1 cellular context compared by ENCODE assay signal in genomic region chr17:42518046-42518754, GRCh38.
TF ChIP-seq lines count a peak whose summit lies in the region.

No MANE protein-coding gene starts in this region.

TF ChIP-seq in GM23338, 12 proteins besides CTCF, POLR2A, EP300 and RAD21 (continued from another document):
- TF ChIP-seq, protein P1, sequence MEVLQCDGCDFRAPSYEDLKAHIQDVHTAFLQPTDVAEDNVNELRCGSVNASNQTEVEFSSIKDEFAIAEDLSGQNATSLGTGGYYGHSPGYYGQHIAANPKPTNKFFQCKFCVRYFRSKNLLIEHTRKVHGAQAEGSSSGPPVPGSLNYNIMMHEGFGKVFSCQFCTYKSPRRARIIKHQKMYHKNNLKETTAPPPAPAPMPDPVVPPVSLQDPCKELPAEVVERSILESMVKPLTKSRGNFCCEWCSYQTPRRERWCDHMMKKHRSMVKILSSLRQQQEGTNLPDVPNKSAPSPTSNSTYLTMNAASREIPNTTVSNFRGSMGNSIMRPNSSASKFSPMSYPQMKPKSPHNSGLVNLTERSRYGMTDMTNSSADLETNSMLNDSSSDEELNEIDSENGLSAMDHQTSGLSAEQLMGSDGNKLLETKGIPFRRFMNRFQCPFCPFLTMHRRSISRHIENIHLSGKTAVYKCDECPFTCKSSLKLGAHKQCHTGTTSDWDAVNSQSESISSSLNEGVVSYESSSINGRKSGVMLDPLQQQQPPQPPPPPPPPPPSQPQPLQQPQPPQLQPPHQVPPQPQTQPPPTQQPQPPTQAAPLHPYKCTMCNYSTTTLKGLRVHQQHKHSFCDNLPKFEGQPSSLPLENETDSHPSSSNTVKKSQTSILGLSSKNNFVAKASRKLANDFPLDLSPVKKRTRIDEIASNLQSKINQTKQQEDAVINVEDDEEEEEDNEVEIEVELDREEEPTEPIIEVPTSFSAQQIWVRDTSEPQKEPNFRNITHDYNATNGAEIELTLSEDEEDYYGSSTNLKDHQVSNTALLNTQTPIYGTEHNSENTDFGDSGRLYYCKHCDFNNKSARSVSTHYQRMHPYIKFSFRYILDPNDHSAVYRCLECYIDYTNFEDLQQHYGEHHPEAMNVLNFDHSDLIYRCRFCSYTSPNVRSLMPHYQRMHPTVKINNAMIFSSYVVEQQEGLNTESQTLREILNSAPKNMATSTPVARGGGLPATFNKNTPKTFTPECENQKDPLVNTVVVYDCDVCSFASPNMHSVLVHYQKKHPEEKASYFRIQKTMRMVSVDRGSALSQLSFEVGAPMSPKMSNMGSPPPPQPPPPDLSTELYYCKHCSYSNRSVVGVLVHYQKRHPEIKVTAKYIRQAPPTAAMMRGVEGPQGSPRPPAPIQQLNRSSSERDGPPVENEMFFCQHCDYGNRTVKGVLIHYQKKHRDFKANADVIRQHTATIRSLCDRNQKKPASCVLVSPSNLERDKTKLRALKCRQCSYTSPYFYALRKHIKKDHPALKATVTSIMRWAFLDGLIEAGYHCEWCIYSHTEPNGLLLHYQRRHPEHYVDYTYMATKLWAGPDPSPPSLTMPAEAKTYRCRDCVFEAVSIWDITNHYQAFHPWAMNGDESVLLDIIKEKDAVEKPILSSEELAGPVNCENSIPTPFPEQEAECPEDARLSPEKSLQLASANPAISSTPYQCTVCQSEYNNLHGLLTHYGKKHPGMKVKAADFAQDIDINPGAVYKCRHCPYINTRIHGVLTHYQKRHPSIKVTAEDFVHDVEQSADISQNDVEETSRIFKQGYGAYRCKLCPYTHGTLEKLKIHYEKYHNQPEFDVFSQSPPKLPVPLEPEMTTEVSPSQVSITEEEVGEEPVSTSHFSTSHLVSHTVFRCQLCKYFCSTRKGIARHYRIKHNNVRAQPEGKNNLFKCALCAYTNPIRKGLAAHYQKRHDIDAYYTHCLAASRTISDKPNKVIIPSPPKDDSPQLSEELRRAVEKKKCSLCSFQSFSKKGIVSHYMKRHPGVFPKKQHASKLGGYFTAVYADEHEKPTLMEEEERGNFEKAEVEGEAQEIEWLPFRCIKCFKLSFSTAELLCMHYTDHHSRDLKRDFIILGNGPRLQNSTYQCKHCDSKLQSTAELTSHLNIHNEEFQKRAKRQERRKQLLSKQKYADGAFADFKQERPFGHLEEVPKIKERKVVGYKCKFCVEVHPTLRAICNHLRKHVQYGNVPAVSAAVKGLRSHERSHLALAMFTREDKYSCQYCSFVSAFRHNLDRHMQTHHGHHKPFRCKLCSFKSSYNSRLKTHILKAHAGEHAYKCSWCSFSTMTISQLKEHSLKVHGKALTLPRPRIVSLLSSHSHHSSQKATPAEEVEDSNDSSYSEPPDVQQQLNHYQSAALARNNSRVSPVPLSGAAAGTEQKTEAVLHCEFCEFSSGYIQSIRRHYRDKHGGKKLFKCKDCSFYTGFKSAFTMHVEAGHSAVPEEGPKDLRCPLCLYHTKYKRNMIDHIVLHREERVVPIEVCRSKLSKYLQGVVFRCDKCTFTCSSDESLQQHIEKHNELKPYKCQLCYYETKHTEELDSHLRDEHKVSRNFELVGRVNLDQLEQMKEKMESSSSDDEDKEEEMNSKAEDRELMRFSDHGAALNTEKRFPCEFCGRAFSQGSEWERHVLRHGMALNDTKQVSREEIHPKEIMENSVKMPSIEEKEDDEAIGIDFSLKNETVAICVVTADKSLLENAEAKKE (CRISPR knock-in tag; IDR thresholded peaks at IDR 0.05), result no peak
- TF ChIP-seq, protein P2, sequence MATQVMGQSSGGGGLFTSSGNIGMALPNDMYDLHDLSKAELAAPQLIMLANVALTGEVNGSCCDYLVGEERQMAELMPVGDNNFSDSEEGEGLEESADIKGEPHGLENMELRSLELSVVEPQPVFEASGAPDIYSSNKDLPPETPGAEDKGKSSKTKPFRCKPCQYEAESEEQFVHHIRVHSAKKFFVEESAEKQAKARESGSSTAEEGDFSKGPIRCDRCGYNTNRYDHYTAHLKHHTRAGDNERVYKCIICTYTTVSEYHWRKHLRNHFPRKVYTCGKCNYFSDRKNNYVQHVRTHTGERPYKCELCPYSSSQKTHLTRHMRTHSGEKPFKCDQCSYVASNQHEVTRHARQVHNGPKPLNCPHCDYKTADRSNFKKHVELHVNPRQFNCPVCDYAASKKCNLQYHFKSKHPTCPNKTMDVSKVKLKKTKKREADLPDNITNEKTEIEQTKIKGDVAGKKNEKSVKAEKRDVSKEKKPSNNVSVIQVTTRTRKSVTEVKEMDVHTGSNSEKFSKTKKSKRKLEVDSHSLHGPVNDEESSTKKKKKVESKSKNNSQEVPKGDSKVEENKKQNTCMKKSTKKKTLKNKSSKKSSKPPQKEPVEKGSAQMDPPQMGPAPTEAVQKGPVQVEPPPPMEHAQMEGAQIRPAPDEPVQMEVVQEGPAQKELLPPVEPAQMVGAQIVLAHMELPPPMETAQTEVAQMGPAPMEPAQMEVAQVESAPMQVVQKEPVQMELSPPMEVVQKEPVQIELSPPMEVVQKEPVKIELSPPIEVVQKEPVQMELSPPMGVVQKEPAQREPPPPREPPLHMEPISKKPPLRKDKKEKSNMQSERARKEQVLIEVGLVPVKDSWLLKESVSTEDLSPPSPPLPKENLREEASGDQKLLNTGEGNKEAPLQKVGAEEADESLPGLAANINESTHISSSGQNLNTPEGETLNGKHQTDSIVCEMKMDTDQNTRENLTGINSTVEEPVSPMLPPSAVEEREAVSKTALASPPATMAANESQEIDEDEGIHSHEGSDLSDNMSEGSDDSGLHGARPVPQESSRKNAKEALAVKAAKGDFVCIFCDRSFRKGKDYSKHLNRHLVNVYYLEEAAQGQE (IDR thresholded peaks at IDR 0.05; ENCODE audit: unreplicated experiment), result no peak
- TF ChIP-seq EZH2 (IDR thresholded peaks at IDR 0.05; ENCODE audit: low read depth, unreplicated experiment), result no peak
- TF ChIP-seq STAT1 (IDR thresholded peaks at IDR 0.05; ENCODE audit: unreplicated experiment), result no peak
- no peak for TF ChIP-seq NANOG (IDR thresholded peaks at IDR 0.05; ENCODE audit: borderline replicate concordance)
- TF ChIP-seq JUNB (IDR thresholded peaks at IDR 0.05; ENCODE audit: unreplicated experiment), result no peak
- TF ChIP-seq POLR2AphosphoS5 (IDR thresholded peaks at IDR 0.05; ENCODE audit: low read depth), result no peak
- no peak for TF ChIP-seq ZNF331 (CRISPR knock-in tag; IDR thresholded peaks at IDR 0.05; ENCODE audit: low read depth)
